2 cellular contexts compared by ENCODE assay signal in genomic region chr17:39739020-39739884, GRCh38.
A peak's percentile ranks its signal among the peaks of the same experiment; 100 is the strongest.
TF ChIP-seq lines count a peak whose summit lies in the region.

No MANE protein-coding gene starts in this region.

TF ChIP-seq in Ishikawa, 13 proteins besides CTCF, POLR2A, EP300 and RAD21 (continued from another document):
- TF ChIP-seq REST (IDR thresholded peaks at IDR 0.05; ENCODE audit: low read depth): no peak
- 0 out of 2 replicates have a peak, but pooled peaks have one; percentile 33 for TF ChIP-seq USF1 (IDR thresholded peaks at IDR 0.05)
- TF ChIP-seq MAX (IDR thresholded peaks at IDR 0.05): peak; percentile 77
- TF ChIP-seq TAF1 (IDR thresholded peaks at IDR 0.05; ENCODE audit: low read depth): no peak
- TF ChIP-seq TEAD4 (IDR thresholded peaks at IDR 0.05): 0 out of 2 replicates have a peak, but pooled peaks have one; percentile 13

TF ChIP-seq in K562, 482 proteins besides CTCF, POLR2A, EP300 and RAD21 (continued from another document):
- TF ChIP-seq FOXK2 (conservative IDR thresholded peaks at IDR 0.05 in 1 of 2, IDR thresholded peaks at IDR 0.05 in 1 of 2; ENCODE audit: low read depth in 2 of 2): peak; percentile 61; a peak in 2 of 4 replicates
- TF ChIP-seq, protein P1, sequence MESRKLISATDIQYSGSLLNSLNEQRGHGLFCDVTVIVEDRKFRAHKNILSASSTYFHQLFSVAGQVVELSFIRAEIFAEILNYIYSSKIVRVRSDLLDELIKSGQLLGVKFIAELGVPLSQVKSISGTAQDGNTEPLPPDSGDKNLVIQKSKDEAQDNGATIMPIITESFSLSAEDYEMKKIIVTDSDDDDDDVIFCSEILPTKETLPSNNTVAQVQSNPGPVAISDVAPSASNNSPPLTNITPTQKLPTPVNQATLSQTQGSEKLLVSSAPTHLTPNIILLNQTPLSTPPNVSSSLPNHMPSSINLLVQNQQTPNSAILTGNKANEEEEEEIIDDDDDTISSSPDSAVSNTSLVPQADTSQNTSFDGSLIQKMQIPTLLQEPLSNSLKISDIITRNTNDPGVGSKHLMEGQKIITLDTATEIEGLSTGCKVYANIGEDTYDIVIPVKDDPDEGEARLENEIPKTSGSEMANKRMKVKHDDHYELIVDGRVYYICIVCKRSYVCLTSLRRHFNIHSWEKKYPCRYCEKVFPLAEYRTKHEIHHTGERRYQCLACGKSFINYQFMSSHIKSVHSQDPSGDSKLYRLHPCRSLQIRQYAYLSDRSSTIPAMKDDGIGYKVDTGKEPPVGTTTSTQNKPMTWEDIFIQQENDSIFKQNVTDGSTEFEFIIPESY (CRISPR knock-in tag; IDR thresholded peaks at IDR 0.05): peak; percentile 61; the same call in 1 of the 2 replicates
